Comparison of ENCODE assay signal across 2 cellular contexts in the genomic region with DNA sequence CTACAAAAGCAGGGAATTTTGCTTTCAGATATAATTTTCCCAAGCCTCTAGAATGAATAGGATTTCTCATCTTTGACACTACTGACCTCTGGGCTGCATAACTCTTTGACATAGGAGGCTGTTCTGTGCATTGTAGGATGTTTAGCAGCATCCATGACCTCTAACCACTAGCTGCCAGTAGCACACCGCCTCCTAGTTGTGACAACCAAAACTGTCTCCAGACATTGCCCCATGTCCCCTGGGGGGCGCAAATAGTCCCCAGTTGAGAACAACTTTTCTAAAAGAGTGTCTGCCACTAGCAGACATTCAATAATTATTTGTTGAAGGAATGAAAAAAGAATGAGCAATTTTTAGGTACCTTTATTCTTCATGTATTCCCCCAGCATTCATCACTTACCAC.
TF ChIP-seq lines count a peak whose summit lies in the region.

No MANE protein-coding gene starts in this region.

TF ChIP-seq in SK-N-SH, 30 proteins besides CTCF, POLR2A, EP300 and RAD21 (continued from another document):
- TF ChIP-seq, protein P1, sequence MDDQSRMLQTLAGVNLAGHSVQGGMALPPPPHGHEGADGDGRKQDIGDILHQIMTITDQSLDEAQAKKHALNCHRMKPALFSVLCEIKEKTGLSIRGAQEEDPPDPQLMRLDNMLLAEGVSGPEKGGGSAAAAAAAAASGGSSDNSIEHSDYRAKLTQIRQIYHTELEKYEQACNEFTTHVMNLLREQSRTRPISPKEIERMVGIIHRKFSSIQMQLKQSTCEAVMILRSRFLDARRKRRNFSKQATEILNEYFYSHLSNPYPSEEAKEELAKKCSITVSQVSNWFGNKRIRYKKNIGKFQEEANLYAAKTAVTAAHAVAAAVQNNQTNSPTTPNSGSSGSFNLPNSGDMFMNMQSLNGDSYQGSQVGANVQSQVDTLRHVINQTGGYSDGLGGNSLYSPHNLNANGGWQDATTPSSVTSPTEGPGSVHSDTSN (IDR thresholded peaks at IDR 0.05): no peak
TF ChIP-seq in SK-N-SH: peak in this region for 0.

TF ChIP-seq in SK-N-SH treated with all-trans-retinoic acid at 6 μM for 48 hours, 23 proteins besides CTCF, POLR2A, EP300 and RAD21 (continued from another document):
- TF ChIP-seq, protein P2, sequence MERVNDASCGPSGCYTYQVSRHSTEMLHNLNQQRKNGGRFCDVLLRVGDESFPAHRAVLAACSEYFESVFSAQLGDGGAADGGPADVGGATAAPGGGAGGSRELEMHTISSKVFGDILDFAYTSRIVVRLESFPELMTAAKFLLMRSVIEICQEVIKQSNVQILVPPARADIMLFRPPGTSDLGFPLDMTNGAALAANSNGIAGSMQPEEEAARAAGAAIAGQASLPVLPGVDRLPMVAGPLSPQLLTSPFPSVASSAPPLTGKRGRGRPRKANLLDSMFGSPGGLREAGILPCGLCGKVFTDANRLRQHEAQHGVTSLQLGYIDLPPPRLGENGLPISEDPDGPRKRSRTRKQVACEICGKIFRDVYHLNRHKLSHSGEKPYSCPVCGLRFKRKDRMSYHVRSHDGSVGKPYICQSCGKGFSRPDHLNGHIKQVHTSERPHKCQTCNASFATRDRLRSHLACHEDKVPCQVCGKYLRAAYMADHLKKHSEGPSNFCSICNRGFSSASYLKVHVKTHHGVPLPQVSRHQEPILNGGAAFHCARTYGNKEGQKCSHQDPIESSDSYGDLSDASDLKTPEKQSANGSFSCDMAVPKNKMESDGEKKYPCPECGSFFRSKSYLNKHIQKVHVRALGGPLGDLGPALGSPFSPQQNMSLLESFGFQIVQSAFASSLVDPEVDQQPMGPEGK (CRISPR knock-in tag; IDR thresholded peaks at IDR 0.05; ENCODE audit: borderline replicate concordance): no peak
- TF ChIP-seq ISL1 (CRISPR knock-in tag; IDR thresholded peaks at IDR 0.05) (no peak), SNAI2 (CRISPR knock-in tag; IDR thresholded peaks at IDR 0.05) (no peak), BACH2 (CRISPR knock-in tag; IDR thresholded peaks at IDR 0.05; ENCODE audit: borderline replicate concordance) (no peak)
